In genomic region chr9:15416880-15417279, GRCh38 we compare ENCODE assay signal across 9 cellular contexts. TPM values are rescaled to one million over a fixed set of nuclear protein-coding genes. Genes with fewer than 3 reads are reported as not detected.
DNase-seq lines count a peak whose midpoint lies in the region; ATAC-seq and TF ChIP-seq lines count a peak whose summit lies in the region.
"Had no signal": no experiment of that assay in that cellular context is flagged by ENCODE, and none has a peak within 500 bp of the region (broad histone marks: within the 10 kb centered on the region; RNA-seq: fewer than 3 reads in every experiment).

No MANE protein-coding gene starts in this region.

- no peak for DNase-seq in left ventricle myocardium inferior
- no peak for DNase-seq in left ventricle myocardium superior
- peak; percentile 57 for DNase-seq in activated CD4-positive, alpha-beta T cell treated with anti-CD3 and anti-CD28 coated beads, Interleukin-2, amount 10 ng/mL, durations not matched to agents 7 days and 5 days
- DNase-seq in fibroblast of gingiva (ENCODE audit: low read depth): peak; percentile 40
- no peak for DNase-seq in smooth muscle cell (lab: John Stamatoyannopoulos, UW; ENCODE audit: unreplicated experiment)
- DNase-seq in SW 1271 (lab: John Stamatoyannopoulos, UW): no peak
- DNase-seq in activated T-helper 1 cell treated with anti-CD3 and anti-CD28 coated beads, Interleukin-12 subunit alpha, Interleukin-12 subunit beta, Interleukin-2, Interleukin-4 antibody, amounts not matched to agents 30 ng/mL and 10 ng/mL and 1 ng/mL, durations not matched to agents 14 hours and 24 hours and 36 hours (ENCODE audit: low spot score): no peak

- H3K27ac ChIP-seq in left ventricle myocardium inferior (replicated peaks) (no peak overlapping the region), KMS-11 (no peak overlapping the region), smooth muscle cell (ENCODE audit: low read depth) (no peak overlapping the region)

- CTCF ChIA-PET in activated CD4-positive, alpha-beta T cell treated with anti-CD3 and anti-CD28 coated beads, Interleukin-2, amount 10 ng/mL, durations not matched to agents 7 days and 5 days (lab: Charles Lee): no interaction called here

- H3K4me1 Mint-ChIP-seq in activated CD4-positive, alpha-beta T cell treated with anti-CD3 and anti-CD28 coated beads, Interleukin-2, amount 10 ng/mL, durations not matched to agents 7 days and 5 days: peaks cover 3% of the 10 kb centered on the region
- peaks cover 6% of the 10 kb centered on the region for H3K4me1 Mint-ChIP-seq in activated T-helper 1 cell treated with anti-CD3 and anti-CD28 coated beads, Interleukin-12 subunit alpha, Interleukin-12 subunit beta, Interleukin-2, Interleukin-4 antibody, amounts not matched to agents 30 ng/mL and 10 ng/mL and 1 ng/mL, durations not matched to agents 14 hours and 24 hours and 36 hours (ENCODE audit: low read depth)

- POLR2A ChIA-PET in activated CD4-positive, alpha-beta T cell treated with anti-CD3 and anti-CD28 coated beads, Interleukin-2, amount 10 ng/mL, durations not matched to agents 7 days and 5 days (lab: Charles Lee): no interaction called here

- intact Hi-C loops in left ventricle myocardium inferior (cut with micrococcal nuclease) (no loop called here), left ventricle myocardium superior (cut with micrococcal nuclease) (no loop called here)
- intact Hi-C loops in activated T-helper 1 cell treated with anti-CD3 and anti-CD28 coated beads, Interleukin-12 subunit alpha, Interleukin-12 subunit beta, Interleukin-2, Interleukin-4 antibody, amounts not matched to agents 30 ng/mL and 10 ng/mL and 1 ng/mL, durations not matched to agents 14 hours and 24 hours and 36 hours (cut with micrococcal nuclease): loop anchor here (1.0 kb wide), 2 partner anchors 140 to 206 kb away; no protein-coding TSS in a partner anchor

- H3K27me3 Mint-ChIP-seq in activated CD4-positive, alpha-beta T cell treated with anti-CD3 and anti-CD28 coated beads, Interleukin-2, amount 10 ng/mL, durations not matched to agents 7 days and 5 days: peaks cover 6% of the 10 kb centered on the region
- peaks cover 4% of the 10 kb centered on the region for H3K27me3 Mint-ChIP-seq in activated T-helper 1 cell treated with anti-CD3 and anti-CD28 coated beads, Interleukin-12 subunit alpha, Interleukin-12 subunit beta, Interleukin-2, Interleukin-4 antibody, amounts not matched to agents 30 ng/mL and 10 ng/mL and 1 ng/mL, durations not matched to agents 14 hours and 24 hours and 36 hours (ENCODE audit: insufficient read depth)

- H4K20me1 ChIP-seq in KMS-11 (ENCODE audit: insufficient read depth) (no peaks in the 10 kb centered on the region), smooth muscle cell (ENCODE audit: low read depth) (no peaks in the 10 kb centered on the region)

- no peak overlapping the region for H3K27ac Mint-ChIP-seq in activated CD4-positive, alpha-beta T cell treated with anti-CD3 and anti-CD28 coated beads, Interleukin-2, amount 10 ng/mL, durations not matched to agents 7 days and 5 days
- H3K27ac Mint-ChIP-seq in activated T-helper 1 cell treated with anti-CD3 and anti-CD28 coated beads, Interleukin-12 subunit alpha, Interleukin-12 subunit beta, Interleukin-2, Interleukin-4 antibody, amounts not matched to agents 30 ng/mL and 10 ng/mL and 1 ng/mL, durations not matched to agents 14 hours and 24 hours and 36 hours: no peak overlapping the region

- H3K36me3 ChIP-seq in left ventricle myocardium inferior: no peaks in the 10 kb centered on the region
- no peaks in the 10 kb centered on the region for H3K36me3 ChIP-seq in KMS-11 (ENCODE audit: insufficient read depth)
- H3K36me3 ChIP-seq in smooth muscle cell (ENCODE audit: low read depth): no peaks in the 10 kb centered on the region
- H3K36me3 ChIP-seq: HAP-1 had no signal

- H3K79me2 ChIP-seq in KMS-11 (ENCODE audit: insufficient read depth, low read depth): no peaks in the 10 kb centered on the region
- H3K79me2 ChIP-seq in smooth muscle cell (ENCODE audit: low read depth): no peaks in the 10 kb centered on the region

- H3K4me3 ChIP-seq in left ventricle myocardium inferior (no peak overlapping the region), KMS-11 (IDR thresholded peaks at IDR 0.05; ENCODE audit: insufficient read depth, low read depth, low read length) (no peak overlapping the region), smooth muscle cell (no peak overlapping the region)
- H3K4me3 ChIP-seq: HAP-1 had no signal

- H3K4me1 ChIP-seq in left ventricle myocardium inferior (peaks cover 1% of the 10 kb centered on the region), KMS-11 (ENCODE audit: low read depth, poor library complexity, severe bottlenecking) (peaks cover 2% of the 10 kb centered on the region), smooth muscle cell (ENCODE audit: low read depth) (no peaks in the 10 kb centered on the region)

- TF ChIP-seq CTCF in left ventricle myocardium inferior (IDR thresholded peaks at IDR 0.05; ENCODE audit: borderline replicate concordance) (peak; percentile 37), KMS-11 (conservative IDR thresholded peaks at IDR 0.05; ENCODE audit: low read depth, low read length) (peak; percentile 40; the same call in 1 of the 2 replicates), smooth muscle cell (IDR thresholded peaks at IDR 0.05; ENCODE audit: borderline replicate concordance, insufficient read depth, poor library complexity, severe bottlenecking) (peak; percentile 38)

- no peaks in the 10 kb centered on the region for H3F3A ChIP-seq in smooth muscle cell (ENCODE audit: low read depth)

- no peak overlapping the region for H3K9ac ChIP-seq in KMS-11
- no peak overlapping the region for H3K9ac ChIP-seq in smooth muscle cell (ENCODE audit: low read depth)

- no peaks in the 10 kb centered on the region for H3K9me3 Mint-ChIP-seq in activated CD4-positive, alpha-beta T cell treated with anti-CD3 and anti-CD28 coated beads, Interleukin-2, amount 10 ng/mL, durations not matched to agents 7 days and 5 days
- no peaks in the 10 kb centered on the region for H3K9me3 Mint-ChIP-seq in activated T-helper 1 cell treated with anti-CD3 and anti-CD28 coated beads, Interleukin-12 subunit alpha, Interleukin-12 subunit beta, Interleukin-2, Interleukin-4 antibody, amounts not matched to agents 30 ng/mL and 10 ng/mL and 1 ng/mL, durations not matched to agents 14 hours and 24 hours and 36 hours

- ATAC-seq in left ventricle myocardium superior: no peak

- WGBS in smooth muscle cell (ENCODE audit: low lambda C conversion rate): 58% methylated on average over 2 of the region's 2 CpGs

- H3K9me3 ChIP-seq in left ventricle myocardium inferior (replicated peaks) (no peaks in the 10 kb centered on the region), smooth muscle cell (replicated peaks; ENCODE audit: low read depth) (no peaks in the 10 kb centered on the region)
- H3K9me3 ChIP-seq: HAP-1 had no signal

- H3K27me3 ChIP-seq in left ventricle myocardium inferior (ENCODE audit: low read depth): no peaks in the 10 kb centered on the region
- H3K27me3 ChIP-seq in KMS-11 (ENCODE audit: insufficient read depth, low read depth): no peaks in the 10 kb centered on the region
- no peaks in the 10 kb centered on the region for H3K27me3 ChIP-seq in smooth muscle cell (ENCODE audit: low read depth)

- H2AFZ ChIP-seq in KMS-11 (ENCODE audit: low read depth) (no peak overlapping the region), smooth muscle cell (ENCODE audit: low read depth) (no peak overlapping the region)

- H3K4me2 ChIP-seq in KMS-11 (no peak overlapping the region), smooth muscle cell (no peak overlapping the region)

- no peaks in the 10 kb centered on the region for H3K36me3 Mint-ChIP-seq in activated CD4-positive, alpha-beta T cell treated with anti-CD3 and anti-CD28 coated beads, Interleukin-2, amount 10 ng/mL, durations not matched to agents 7 days and 5 days (ENCODE audit: low read depth)
- no peaks in the 10 kb centered on the region for H3K36me3 Mint-ChIP-seq in activated T-helper 1 cell treated with anti-CD3 and anti-CD28 coated beads, Interleukin-12 subunit alpha, Interleukin-12 subunit beta, Interleukin-2, Interleukin-4 antibody, amounts not matched to agents 30 ng/mL and 10 ng/mL and 1 ng/mL, durations not matched to agents 14 hours and 24 hours and 36 hours (ENCODE audit: low read depth)

- no peak overlapping the region for H3K4me3 Mint-ChIP-seq in activated CD4-positive, alpha-beta T cell treated with anti-CD3 and anti-CD28 coated beads, Interleukin-2, amount 10 ng/mL, durations not matched to agents 7 days and 5 days
- H3K4me3 Mint-ChIP-seq in activated T-helper 1 cell treated with anti-CD3 and anti-CD28 coated beads, Interleukin-12 subunit alpha, Interleukin-12 subunit beta, Interleukin-2, Interleukin-4 antibody, amounts not matched to agents 30 ng/mL and 10 ng/mL and 1 ng/mL, durations not matched to agents 14 hours and 24 hours and 36 hours: no peak overlapping the region

RNA-seq across cellular contexts. Expression of gene SNAPC3, which starts 5.8 kb away (rescaled TPM):
- total RNA-seq in left ventricle myocardium inferior (32.2 TPM), left ventricle myocardium superior (30.9 TPM), smooth muscle cell (53.7 and 58.5 TPM in 2 replicates)
- total RNA-seq in activated CD4-positive, alpha-beta T cell treated with anti-CD3 and anti-CD28 coated beads, Interleukin-2, amount 10 ng/mL, durations not matched to agents 7 days and 5 days: 10 to 100 TPM; 28.0 to 31.5 TPM
- 25.0 and 25.5 TPM in 2 replicates for polyA plus RNA-seq in smooth muscle cell
- 27.1 and 30.5 TPM in 2 replicates for total RNA-seq in activated T-helper 1 cell treated with anti-CD3 and anti-CD28 coated beads, Interleukin-12 subunit alpha, Interleukin-12 subunit beta, Interleukin-2, Interleukin-4 antibody, amounts not matched to agents 30 ng/mL and 10 ng/mL and 1 ng/mL, durations not matched to agents 14 hours and 24 hours and 36 hours

Comparison
In these comparisons a context has a peak if more than half of its experiments do, and no peak if none do; other contexts are left out.
1. DNase-seq: peak in activated CD4-positive, alpha-beta T cell treated with anti-CD3 and anti-CD28 coated beads, Interleukin-2, amount 10 ng/mL, durations not matched to agents 7 days and 5 days (single experiment) and fibroblast of gingiva (single experiment); none in left ventricle myocardium inferior (single experiment), left ventricle myocardium superior (single experiment), smooth muscle cell (single experiment), SW 1271 (0 of 2) and activated T-helper 1 cell treated with anti-CD3 and anti-CD28 coated beads, Interleukin-12 subunit alpha, Interleukin-12 subunit beta, Interleukin-2, Interleukin-4 antibody, amounts not matched to agents 30 ng/mL and 10 ng/mL and 1 ng/mL, durations not matched to agents 14 hours and 24 hours and 36 hours (single experiment).
2. Peak in every context shown above with its lines, with median percentiles within 50 percentile points of each other: CTCF ChIP-seq.